8 cellular contexts compared by ENCODE assay signal in genomic region chr22:28801845-28802594, GRCh38. TPM values are rescaled to one million over a fixed set of nuclear protein-coding genes. Genes with fewer than 3 reads are reported as not detected.
DNase-seq lines count a peak whose midpoint lies in the region; ATAC-seq and TF ChIP-seq lines count a peak whose summit lies in the region.

No MANE protein-coding gene starts in this region.

- DNase-seq in MV-4-11 (lab: John Stamatoyannopoulos, UW): peak; percentile 86
- peak; percentile 65 for DNase-seq in colonic mucosa
- DNase-seq in osteoblast (ENCODE audit: insufficient read length, low spot score, missing footprints): peak; percentile 76
- no peak for DNase-seq in COR-L47 (lab: John Stamatoyannopoulos, UW)
- no peak for DNase-seq in NCI-H128 (lab: John Stamatoyannopoulos, UW; ENCODE audit: unreplicated experiment)
- DNase-seq in cerebellum (ENCODE audit: low spot score): no peak

- H3K79me2 ChIP-seq in DOHH2 (ENCODE audit: control insufficient read depth, low read length): peaks cover 53% of the 10 kb centered on the region
- peaks cover 42% of the 10 kb centered on the region for H3K79me2 ChIP-seq in osteoblast (ENCODE audit: insufficient read depth, low read length)

- H3K36me3 ChIP-seq in DOHH2 (ENCODE audit: control insufficient read depth, low read length) (peaks cover 26% of the 10 kb centered on the region), colonic mucosa (peaks cover 2% of the 10 kb centered on the region), osteoblast (ENCODE audit: insufficient read depth, low read length) (peaks cover 17% of the 10 kb centered on the region)

- peak overlapping the region; percentile 99 for H3K4me3 ChIP-seq in DOHH2 (ENCODE audit: low read length)
- peak overlapping the region; percentile 81 for H3K4me3 ChIP-seq in colonic mucosa
- H3K4me3 ChIP-seq in osteoblast (ENCODE audit: insufficient read depth, low read length): peak overlapping the region; percentile 33

- peak overlapping the region; percentile 32 for H3K27ac ChIP-seq in DOHH2 (ENCODE audit: low read depth, low read length)
- H3K27ac ChIP-seq in colonic mucosa: peak overlapping the region; percentile 96
- peak overlapping the region; percentile 17 for H3K27ac ChIP-seq in osteoblast (ENCODE audit: low read depth, low read length)

- TF ChIP-seq CTCF in DOHH2 (IDR thresholded peaks at IDR 0.05; ENCODE audit: low read depth, low read length, poor library complexity, severe bottlenecking): no peak
- no peak for TF ChIP-seq CTCF in colonic mucosa (IDR thresholded peaks at IDR 0.05)
- no peak for TF ChIP-seq CTCF in osteoblast (IDR thresholded peaks at IDR 0.05; ENCODE audit: extremely low read depth, low read depth, low read length)

- H3K27me3 ChIP-seq in DOHH2 (ENCODE audit: control insufficient read depth, low read length) (no peaks in the 10 kb centered on the region), colonic mucosa (no peaks in the 10 kb centered on the region), osteoblast (ENCODE audit: insufficient read depth, low read length) (no peaks in the 10 kb centered on the region)

- no peaks in the 10 kb centered on the region for H3K9me3 ChIP-seq in DOHH2 (ENCODE audit: control insufficient read depth, insufficient read depth, low read length)
- no peaks in the 10 kb centered on the region for H3K9me3 ChIP-seq in colonic mucosa
- H3K9me3 ChIP-seq in osteoblast (ENCODE audit: low read depth, low read length): no peaks in the 10 kb centered on the region

- no peaks in the 10 kb centered on the region for H4K20me1 ChIP-seq in DOHH2 (ENCODE audit: control insufficient read depth, insufficient read depth, low read depth, low read length)
- peaks cover 16% of the 10 kb centered on the region for H4K20me1 ChIP-seq in osteoblast (ENCODE audit: insufficient read depth, low read length)

- ATAC-seq in HG02642 (IDR thresholded peaks at IDR 0.05; ENCODE audit: poor library complexity, unreplicated experiment): no peak

- H3K4me2 ChIP-seq in DOHH2 (ENCODE audit: low read length) (peak overlapping the region; percentile 71), osteoblast (ENCODE audit: insufficient read depth, low read length) (peak overlapping the region; percentile 74)

- intact Hi-C loops in colonic mucosa (cut with DNase I): no loop called here

- no peaks in the 10 kb centered on the region for H3K9me2 ChIP-seq in DOHH2 (replicated peaks; ENCODE audit: control insufficient read depth, low read length)

- peak overlapping the region; percentile 28 to 58 for H3K9ac ChIP-seq in colonic mucosa (ENCODE audit: low read depth in 2 of 2, low read length in 2 of 2)

- peak overlapping the region; percentile 46 for H2AFZ ChIP-seq in osteoblast (ENCODE audit: low read length)

- peaks cover 16% of the 10 kb centered on the region for H3F3A ChIP-seq in DOHH2 (ENCODE audit: control insufficient read depth, insufficient read depth)

- H3K4me1 ChIP-seq in DOHH2 (ENCODE audit: control insufficient read depth, low read length): peaks cover 41% of the 10 kb centered on the region
- peaks cover 4% of the 10 kb centered on the region for H3K4me1 ChIP-seq in colonic mucosa
- H3K4me1 ChIP-seq in osteoblast (ENCODE audit: insufficient read depth, low read length): peaks cover 17% of the 10 kb centered on the region

RNA-seq across cellular contexts. Expression of gene XBP1, which starts 1.7 kb away (rescaled TPM):
- total RNA-seq in colonic mucosa: 100 to 1,000 TPM; 210 to 251 TPM
- 199 and 219 TPM in 2 replicates for total RNA-seq in osteoblast
- total RNA-seq in cerebellum: 43.3 TPM

RNA-seq across cellular contexts. Expression of gene CCDC117, which starts 29.5 kb away (rescaled TPM):
- 10 to 100 TPM; 21.2 to 24.9 TPM for total RNA-seq in colonic mucosa
- 25.9 and 28.6 TPM in 2 replicates for total RNA-seq in osteoblast
- 19.3 TPM for total RNA-seq in cerebellum

Comparison
In these comparisons a context has a peak if more than half of its experiments do, and no peak if none do; other contexts are left out.
1. H3K27ac ChIP-seq: peak in every context shown above with its lines; median percentile 96 in colonic mucosa; 32 in DOHH2; 17 in osteoblast.
2. H3K4me3 ChIP-seq: peak in every context shown above with its lines; median percentile 99 in DOHH2; 81 in colonic mucosa; 33 in osteoblast.
3. DNase-seq: peak in MV-4-11 (single experiment), colonic mucosa (single experiment) and osteoblast (single experiment); none in COR-L47 (single experiment), NCI-H128 (single experiment) and cerebellum (single experiment).